In the genomic region with DNA sequence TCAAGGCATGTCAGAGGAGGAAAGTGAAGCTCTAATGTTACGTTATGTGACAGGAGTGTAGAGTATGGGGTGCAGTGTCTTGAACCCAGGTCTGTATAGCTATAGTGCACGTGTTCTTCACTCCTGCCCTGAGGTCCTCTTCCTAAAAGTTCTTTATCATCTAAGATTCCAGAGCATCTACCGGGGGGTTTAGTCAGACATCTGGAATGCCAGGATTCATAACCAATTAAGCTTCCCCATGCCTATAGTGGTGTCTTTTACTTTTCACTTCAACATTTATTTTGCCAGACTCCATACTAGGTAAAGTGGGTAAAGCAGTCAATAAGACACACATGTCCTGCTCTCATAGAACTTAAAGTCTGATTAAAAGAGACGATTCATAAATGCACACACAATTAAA, we compare ENCODE assay signal across 22 cellular contexts. TPM values are rescaled to one million over a fixed set of nuclear protein-coding genes. Genes with fewer than 3 reads are reported as not detected.
DNase-seq lines count a peak whose midpoint lies in the region; ATAC-seq and TF ChIP-seq lines count a peak whose summit lies in the region.
"Had no signal": no experiment of that assay in that cellular context is flagged by ENCODE, and none has a peak within 500 bp of the region (broad histone marks: within the 10 kb centered on the region; RNA-seq: fewer than 3 reads in every experiment).

No MANE protein-coding gene starts in this region.

- no peaks in the 10 kb centered on the region for H3K27me3 Mint-ChIP-seq in WTC11 (ENCODE audit: low read depth)

- no peak overlapping the region for H3K9ac ChIP-seq in IMR-90 (ENCODE audit: low read depth, low read length)
- H3K9ac ChIP-seq: neural progenitor cell had no signal

- H2BK15ac ChIP-seq in IMR-90 (ENCODE audit: low read depth, low read length) = peak overlapping the region; percentile 100

- H2AK9ac ChIP-seq in IMR-90 (replicated peaks; ENCODE audit: low read depth, low read length, poor library complexity) = no peak overlapping the region

- H3K27ac ChIP-seq in IMR-90 (ENCODE audit: insufficient read depth, low read length) (peak overlapping the region; percentile 74; the same call in 1 of the 2 replicates), epithelial cell of prostate (peak overlapping the region; percentile 2), gastrocnemius medialis (peak overlapping the region; percentile 84 to 97 (median 92)), suprapubic skin (no peak overlapping the region)
- H3K27ac ChIP-seq: brain microvascular endothelial cell, neural progenitor cell had no signal

- POLR2A ChIA-PET in IMR-90 (lab: Charles Lee; ENCODE audit: unreplicated experiment) (no interaction called here), WTC11 (lab: Charles Lee) (interaction anchor here (1.0 kb wide), 1 partner anchor 44 kb away, joined by 3 read pairs; no protein-coding TSS in a partner anchor)

- ATAC-seq in IMR-90 (ENCODE audit: low read depth) = peak; percentile 3; the same call in 1 of the 2 replicates
- no peak for ATAC-seq in gastrocnemius medialis
- ATAC-seq in WTC11 = no peak
- ATAC-seq: activated T-cell treated with anti-CD3 and anti-CD28 coated beads, Interleukin-2, amount 50 U/mL, for 4 hours had no signal

- peaks cover 11% of the 10 kb centered on the region for H3K9me3 Mint-ChIP-seq in WTC11
- H3K9me3 Mint-ChIP-seq: activated naive CD4-positive, alpha-beta T cell treated with anti-CD3 and anti-CD28 coated beads, Interleukin-2, amount 50 U/mL, for 24 hours had no signal

- H4K20me1 ChIP-seq in IMR-90 (ENCODE audit: insufficient read depth, low read length) = peaks cover 4% of the 10 kb centered on the region; the same call in 1 of the 2 replicates

- H3K79me1 ChIP-seq in IMR-90 (ENCODE audit: low read depth in 1 of 2, low read length in 2 of 2) = peaks cover 0 to 10% of the 10 kb centered on the region in 2 experiments; a peak in 2 of 4 replicates

- H3K4me3 Mint-ChIP-seq in WTC11 = no peak overlapping the region
- H3K4me3 Mint-ChIP-seq: activated B cell treated with CpG ODN at 0.5 μM for 24 hours; activated CD4-positive, alpha-beta memory T cell treated with anti-CD3 and anti-CD28 coated beads, Interleukin-2, amount 10 ng/mL, durations not matched to agents 7 days and 5 days; activated naive CD4-positive, alpha-beta T cell treated with anti-CD3 and anti-CD28 coated beads, Interleukin-2, amount 50 U/mL, for 24 hours; activated T-cell treated with anti-CD3 and anti-CD28 coated beads, Interleukin-2, amount 50 U/mL, for 4 hours; neural progenitor cell; T-helper 1 cell treated with Interleukin-12 subunit alpha and Interleukin-12 subunit beta and Interleukin-4 antibody, amounts not matched to agents 30 μg/mL and 1 μg/mL, for 36 hours had no signal

- H4K91ac ChIP-seq in IMR-90 (ENCODE audit: insufficient read depth, low read depth, low read length) = peak overlapping the region; percentile 99

- no peak overlapping the region for H2AFZ ChIP-seq in IMR-90 (replicated peaks; ENCODE audit: low read length, poor library complexity)
- H2AFZ ChIP-seq: neural progenitor cell had no signal

- no peak overlapping the region for H3K27ac Mint-ChIP-seq in WTC11
- H3K27ac Mint-ChIP-seq: activated B cell treated with CpG ODN at 0.5 μM for 24 hours; activated CD4-positive, alpha-beta memory T cell treated with anti-CD3 and anti-CD28 coated beads, Interleukin-2, amount 10 ng/mL, durations not matched to agents 7 days and 5 days; activated naive CD4-positive, alpha-beta T cell treated with anti-CD3 and anti-CD28 coated beads, Interleukin-2, amount 50 U/mL, for 24 hours; neural progenitor cell; T-helper 1 cell treated with Interleukin-12 subunit alpha and Interleukin-12 subunit beta and Interleukin-4 antibody, amounts not matched to agents 30 μg/mL and 1 μg/mL, for 36 hours had no signal

- BruUV-seq in IMR-90 (replicated peaks; lab: Mats Ljungman, UMichigan) = no TSS peak

- no peak overlapping the region for H3K4me2 ChIP-seq in IMR-90 (ENCODE audit: low read depth, low read length)
- H3K4me2 ChIP-seq: neural progenitor cell had no signal

- peak overlapping the region; percentile 93 for H3K23ac ChIP-seq in IMR-90 (ENCODE audit: low read depth, low read length)

- intact Hi-C loops in IMR-90 (cut with micrococcal nuclease) = no loop called here
- intact Hi-C loops in gastrocnemius medialis (cut with DNase I; ENCODE audit: low total_unique reads) = no loop called here

- peak overlapping the region; percentile 98 for H3K18ac ChIP-seq in IMR-90 (ENCODE audit: low read depth, low read length)

- H3K27me3 ChIP-seq in IMR-90 (ENCODE audit: control insufficient read depth, insufficient read depth, low read length) (no peaks in the 10 kb centered on the region), gastrocnemius medialis (no peaks in the 10 kb centered on the region), suprapubic skin (no peaks in the 10 kb centered on the region)
- H3K27me3 ChIP-seq: brain microvascular endothelial cell, neural progenitor cell had no signal

- in situ Hi-C loops in IMR-90 (cut with MboI; ENCODE audit: low sequenced_read_pairs) (no loop called here), gastrocnemius medialis (cut with MboI; ENCODE audit: low sequenced_read_pairs in 4 of 4) (no loop called here)

- H4K8ac ChIP-seq in IMR-90 (ENCODE audit: low read depth in 2 of 2, low read length in 2 of 2) = peak overlapping the region; percentile 86 to 98; a peak in 3 of 4 replicates

- no CpG with 5 or more reads among the region's 4 CpGs for WGBS in IMR-90 (ENCODE audit: extremely low coverage in 2 of 2, insufficient read length in 1 of 2), 2 experiments
- 84% methylated on average over 4 of the region's 4 CpGs for WGBS in suprapubic skin

- H3K56ac ChIP-seq in IMR-90 (ENCODE audit: extremely low read depth, insufficient read depth, low read length) = peak overlapping the region; percentile 44; the same call in 1 of the 2 replicates

- no peak for TF ChIP-seq EP300 in suprapubic skin (IDR thresholded peaks at IDR 0.05)

- H3K36me3 Mint-ChIP-seq in WTC11 = no peaks in the 10 kb centered on the region
- H3K36me3 Mint-ChIP-seq: activated naive CD4-positive, alpha-beta T cell treated with anti-CD3 and anti-CD28 coated beads, Interleukin-2, amount 50 U/mL, for 24 hours; neural progenitor cell had no signal

- H3K4ac ChIP-seq in IMR-90 (ENCODE audit: low read depth, low read length) = peak overlapping the region; percentile 99

- no peak for TF ChIP-seq RAD21 in IMR-90 (IDR thresholded peaks at IDR 0.05; ENCODE audit: low read length)

- dilution Hi-C loops in IMR-90 (cut with HindIII; ENCODE audit: low sequenced_read_pairs, unreplicated experiment) = no loop called here

- H3K36me3 ChIP-seq in IMR-90 (ENCODE audit: control insufficient read depth, insufficient read depth, low read length) (no peaks in the 10 kb centered on the region), gastrocnemius medialis (no peaks in the 10 kb centered on the region), suprapubic skin (no peaks in the 10 kb centered on the region)
- H3K36me3 ChIP-seq: brain microvascular endothelial cell, neural progenitor cell had no signal

- CTCF ChIA-PET in IMR-90 (lab: Yijun Ruan, JAX) = interaction anchor here (1.0 kb wide), 1 partner anchor 312 kb away, joined by 3 read pairs; no protein-coding TSS in a partner anchor
- CTCF ChIA-PET in WTC11 (lab: Charles Lee) = interaction anchor here (1.0 kb wide), 1 partner anchor 59 kb away, joined by 3 read pairs; no protein-coding TSS in a partner anchor

- peaks cover 27% of the 10 kb centered on the region for H3K9me1 ChIP-seq in IMR-90 (ENCODE audit: insufficient read depth, low read length)

- DNase-seq in Daoy (ENCODE audit: low read depth) = peak; percentile 8
- peak; percentile 47 for DNase-seq in IMR-90
- no peak for DNase-seq in epithelial cell of prostate (ENCODE audit: low read depth, low spot score)
- no peak for DNase-seq in gastrocnemius medialis
- no peak for DNase-seq in suprapubic skin (ENCODE audit: low spot score in 2 of 2)
- DNase-seq in AG08396 (ENCODE audit: low spot score) = no peak
- DNase-seq in NCI-H526 treated with DMSO at 0.1 percent for 48 hours (lab: John Stamatoyannopoulos, UW) = no peak
- DNase-seq in WTC11 (ENCODE audit: low spot score) = no peak
- DNase-seq: activated B cell treated with CpG ODN at 0.5 μM for 24 hours; activated CD4-positive, alpha-beta memory T cell treated with anti-CD3 and anti-CD28 coated beads, Interleukin-2, amount 10 ng/mL, durations not matched to agents 7 days and 5 days; activated T-cell treated with anti-CD3 and anti-CD28 coated beads, Interleukin-2, amount 50 U/mL, for 4 hours; brain microvascular endothelial cell; cortex of kidney; DND-41; Kasumi-1; midbrain; NCI-H1092 treated with DMSO at 0.1 percent for 48 hours; NCI-H524; SIG-M5 had no signal

- TF ChIP-seq POLR2A in IMR-90 (IDR thresholded peaks at IDR 0.05; ENCODE audit: low read depth, low read length) (no peak), gastrocnemius medialis (IDR thresholded peaks at IDR 0.05) (no peak), suprapubic skin (IDR thresholded peaks at IDR 0.05) (no peak)

- H3K4me1 Mint-ChIP-seq in WTC11 = no peaks in the 10 kb centered on the region
- H3K4me1 Mint-ChIP-seq: activated B cell treated with CpG ODN at 0.5 μM for 24 hours; activated CD4-positive, alpha-beta memory T cell treated with anti-CD3 and anti-CD28 coated beads, Interleukin-2, amount 10 ng/mL, durations not matched to agents 7 days and 5 days; activated naive CD4-positive, alpha-beta T cell treated with anti-CD3 and anti-CD28 coated beads, Interleukin-2, amount 50 U/mL, for 24 hours; neural progenitor cell had no signal

- H3K4me1 ChIP-seq in IMR-90 (ENCODE audit: control insufficient read depth, insufficient read depth, low read length) (peaks cover 28% of the 10 kb centered on the region), gastrocnemius medialis (peaks cover 56 to 70% of the 10 kb centered on the region in 2 donors), suprapubic skin (peaks cover 31% of the 10 kb centered on the region)

- H4K5ac ChIP-seq in IMR-90 (ENCODE audit: low read depth, low read length) = peak overlapping the region; percentile 97

- H3K14ac ChIP-seq in IMR-90 (replicated peaks; ENCODE audit: low read depth, low read length) = peak overlapping the region; percentile 86

- no peak for TF ChIP-seq CTCF in IMR-90 (conservative IDR thresholded peaks at IDR 0.05; ENCODE audit: low read depth, low read length)
- no peak for TF ChIP-seq CTCF in gastrocnemius medialis (IDR thresholded peaks at IDR 0.05 in 4 of 5, conservative IDR thresholded peaks at IDR 0.05 in 1 of 5)
- TF ChIP-seq CTCF in suprapubic skin (IDR thresholded peaks at IDR 0.05) = no peak
- TF ChIP-seq CTCF in WTC11 (IDR thresholded peaks at IDR 0.05) = no peak

- peak overlapping the region; percentile 99 for H2BK120ac ChIP-seq in IMR-90 (ENCODE audit: low read depth, low read length)

- H3K9me3 ChIP-seq in IMR-90 (ENCODE audit: control insufficient read depth, insufficient read depth, low read length) = no peaks in the 10 kb centered on the region
- no peaks in the 10 kb centered on the region for H3K9me3 ChIP-seq in gastrocnemius medialis
- no peaks in the 10 kb centered on the region for H3K9me3 ChIP-seq in suprapubic skin

- no peak overlapping the region for H3K4me3 ChIP-seq in IMR-90 (ENCODE audit: insufficient read depth, low read depth, low read length)
- H3K4me3 ChIP-seq in gastrocnemius medialis = no peak overlapping the region
- H3K4me3 ChIP-seq in suprapubic skin = no peak overlapping the region
- H3K4me3 ChIP-seq: neural progenitor cell had no signal

- peak overlapping the region; percentile 99 for H2AK5ac ChIP-seq in IMR-90 (ENCODE audit: low read depth, low read length)

- peak overlapping the region; percentile 98 for H2BK5ac ChIP-seq in IMR-90 (ENCODE audit: low read depth, low read length, poor library complexity, severe bottlenecking)

- peak overlapping the region; percentile 95 for H2BK20ac ChIP-seq in IMR-90 (ENCODE audit: low read depth, low read length)

RNA-seq across cellular contexts. Expression of gene PPP1R3C, which starts 22.4 kb away (rescaled TPM):
- total RNA-seq in Daoy (2014; rRNA removed; shearing (Covaris generic)) = 0.54 and 0.74 TPM in 2 replicates
- 61.7 and 62.9 TPM in 2 replicates for total RNA-seq in IMR-90 (2012; rRNA removed)
- 10.8 and 17.4 TPM in 2 replicates for polyA plus RNA-seq in IMR-90 (2012; rRNA removed)
- 4.8 and 6.4 TPM in 2 replicates for polyA plus RNA-seq in IMR-90 (2012; cell fraction: cytosol; rRNA removed)
- polyA plus RNA-seq in IMR-90 (2012; cell fraction: nucleus; rRNA removed; ENCODE audit: low replicate concordance) = 1.6 and 12.4 TPM in 2 replicates
- total RNA-seq in gastrocnemius medialis = 10 to 100 TPM in 3 of 4 donors, 1 to 10 TPM in 1; 6.6 to 90.7 (median 65.5) TPM
- 10 to 100 TPM in 1 of 4 donors, 1 to 10 TPM in 3; 4.8 to 10.3 (median 6.3) TPM for total RNA-seq in suprapubic skin
- 1.5 to 3.3 TPM (median 2.8 TPM) in 3 replicates for total RNA-seq in WTC11 (2021)
- total RNA-seq: activated B cell treated with CpG ODN at 0.5 μM for 24 hours had no signal

Comparison
In these comparisons a context has a peak if more than half of its experiments do, and no peak if none do; other contexts are left out.
1. DNase-seq: peak in Daoy (single experiment) and IMR-90 (single experiment); none in epithelial cell of prostate (single experiment), gastrocnemius medialis (0 of 2), suprapubic skin (0 of 2), AG08396 (single experiment), NCI-H526 treated with DMSO at 0.1 percent for 48 hours (single experiment) and WTC11 (single experiment).